In the genomic region with DNA sequence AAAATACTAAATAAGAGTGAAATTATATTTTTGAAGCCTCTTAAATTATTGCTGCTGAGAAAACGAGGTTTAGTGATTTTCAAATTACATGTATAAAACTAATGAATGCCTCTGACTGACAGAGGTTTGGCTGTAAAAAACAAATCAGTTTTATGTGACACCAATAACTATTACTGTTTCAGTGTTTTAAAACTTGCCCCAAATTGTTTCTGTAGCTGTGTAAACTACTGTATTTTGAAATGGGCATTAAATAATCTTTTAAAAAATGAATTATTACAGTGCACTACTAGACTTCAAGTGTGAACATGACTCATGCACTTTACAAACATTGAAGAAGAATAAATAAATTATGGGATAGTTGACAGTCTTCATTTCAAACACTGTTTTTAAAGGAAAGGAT, we compare ENCODE assay signal across 19 cellular contexts. TPM values are rescaled to one million over a fixed set of nuclear protein-coding genes. Genes with fewer than 3 reads are reported as not detected.
A peak's percentile ranks its signal among the peaks of the same experiment; 100 is the strongest.
DNase-seq lines count a peak whose midpoint lies in the region; ATAC-seq and TF ChIP-seq lines count a peak whose summit lies in the region.
"Had no signal": no experiment of that assay in that cellular context is flagged by ENCODE, and none has a peak within 500 bp of the region (broad histone marks: within the 10 kb centered on the region; RNA-seq: fewer than 3 reads in every experiment).

No MANE protein-coding gene starts in this region.

- H3K9me3 ChIP-seq in mesenchymal stem cell (ENCODE audit: control insufficient read depth, low read length), result no peaks in the 10 kb centered on the region
- H3K9me3 ChIP-seq: A549, MG63 had no signal

- peaks cover 81% of the 10 kb centered on the region for H3K36me3 Mint-ChIP-seq in activated T-cell treated with anti-CD3 and anti-CD28 coated beads, Interleukin-2, amount 50 U/mL, for 24 hours (ENCODE audit: low read depth)
- peaks cover 86% of the 10 kb centered on the region for H3K36me3 Mint-ChIP-seq in activated T-helper 2 cell treated with anti-CD3 and anti-CD28 coated beads, Interferon-gamma antibody, Interleukin-2, Interleukin-4, amounts not matched to agents 10 μg/mL and 5 μg/mL and 100 μg/mL, durations not matched to agents 14 hours and 24 hours and 36 hours (ENCODE audit: low read depth)

- no peak overlapping the region for H3K4me3 ChIP-seq in mesenchymal stem cell (ENCODE audit: insufficient read depth in 1 of 2, low read depth in 1 of 2, low read length in 2 of 2)
- H3K4me3 ChIP-seq: A549; BLaER1 treated with 17β-estradiol and CSF1 and Interleukin-3, amounts not matched to agents 10 nM and 100 nM; GM23338; MG63; PC-9 had no signal

- no peak overlapping the region for H3K14ac ChIP-seq in mesenchymal stem cell (ENCODE audit: low read length in 2 of 2)

- H2AFZ ChIP-seq in mesenchymal stem cell (ENCODE audit: low read depth, low read length), result no peak overlapping the region
- H2AFZ ChIP-seq: GM23338, PC-9 had no signal

- H2BK5ac ChIP-seq in mesenchymal stem cell (ENCODE audit: low read depth, low read length, poor library complexity, severe bottlenecking), result no peak overlapping the region

- ATAC-seq in GM21515 (IDR thresholded peaks at IDR 0.05; ENCODE audit: unreplicated experiment), result no peak
- ATAC-seq: A549, GM23338 had no signal

- no peak overlapping the region for H2AK5ac ChIP-seq in mesenchymal stem cell (ENCODE audit: low read length, severe bottlenecking)

- no peak overlapping the region for H3K9ac ChIP-seq in mesenchymal stem cell (ENCODE audit: low read length)
- H3K9ac ChIP-seq: BLaER1 treated with 17β-estradiol and CSF1 and Interleukin-3, amounts not matched to agents 10 nM and 100 nM had no signal

- in situ Hi-C loops in KBM-7 (cut with MboI; ENCODE audit: low pct_unique_long_range_greater_than_20kb, low sequenced_read_pairs), result no loop called here

- no peak overlapping the region for H4K8ac ChIP-seq in mesenchymal stem cell (ENCODE audit: low read length)

- peaks cover 45% of the 10 kb centered on the region for H3K4me1 Mint-ChIP-seq in activated T-cell treated with anti-CD3 and anti-CD28 coated beads, Interleukin-2, amount 50 U/mL, for 24 hours (ENCODE audit: low read depth)
- H3K4me1 Mint-ChIP-seq in activated T-helper 2 cell treated with anti-CD3 and anti-CD28 coated beads, Interferon-gamma antibody, Interleukin-2, Interleukin-4, amounts not matched to agents 10 μg/mL and 5 μg/mL and 100 μg/mL, durations not matched to agents 14 hours and 24 hours and 36 hours (ENCODE audit: low read depth), result peaks cover 7% of the 10 kb centered on the region

- H3K23ac ChIP-seq in mesenchymal stem cell (ENCODE audit: low read length in 2 of 2), result no peak overlapping the region

- H3K36me3 ChIP-seq in mesenchymal stem cell (ENCODE audit: control insufficient read depth in 1 of 2, insufficient read depth in 2 of 2, low read depth in 1 of 2, low read length in 2 of 2), result no peaks in the 10 kb centered on the region
- H3K36me3 ChIP-seq: MG63 had no signal

- no peak overlapping the region for H2BK12ac ChIP-seq in mesenchymal stem cell (ENCODE audit: low read length in 2 of 2)

- peak overlapping the region; percentile 86 for H3K27ac Mint-ChIP-seq in activated T-cell treated with anti-CD3 and anti-CD28 coated beads, Interleukin-2, amount 50 U/mL, for 24 hours
- peak overlapping the region; percentile 55 for H3K27ac Mint-ChIP-seq in activated T-helper 2 cell treated with anti-CD3 and anti-CD28 coated beads, Interferon-gamma antibody, Interleukin-2, Interleukin-4, amounts not matched to agents 10 μg/mL and 5 μg/mL and 100 μg/mL, durations not matched to agents 14 hours and 24 hours and 36 hours
- H3K27ac Mint-ChIP-seq: GM23338, HFFc6 had no signal

- H3K4ac ChIP-seq in mesenchymal stem cell (ENCODE audit: low read depth in 1 of 2, low read length in 2 of 2), result no peak overlapping the region

- peaks cover 12% of the 10 kb centered on the region for H3K9me3 Mint-ChIP-seq in activated T-cell treated with anti-CD3 and anti-CD28 coated beads, Interleukin-2, amount 50 U/mL, for 24 hours
- peaks cover 19% of the 10 kb centered on the region for H3K9me3 Mint-ChIP-seq in activated T-helper 2 cell treated with anti-CD3 and anti-CD28 coated beads, Interferon-gamma antibody, Interleukin-2, Interleukin-4, amounts not matched to agents 10 μg/mL and 5 μg/mL and 100 μg/mL, durations not matched to agents 14 hours and 24 hours and 36 hours
- H3K9me3 Mint-ChIP-seq: HFFc6 had no signal

- H3K27me3 Mint-ChIP-seq in activated T-cell treated with anti-CD3 and anti-CD28 coated beads, Interleukin-2, amount 50 U/mL, for 24 hours, result no peaks in the 10 kb centered on the region
- no peaks in the 10 kb centered on the region for H3K27me3 Mint-ChIP-seq in activated T-helper 2 cell treated with anti-CD3 and anti-CD28 coated beads, Interferon-gamma antibody, Interleukin-2, Interleukin-4, amounts not matched to agents 10 μg/mL and 5 μg/mL and 100 μg/mL, durations not matched to agents 14 hours and 24 hours and 36 hours (ENCODE audit: low read depth)

- WGBS in mesenchymal stem cell, result no CpG with 5 or more reads among the region's 1 CpG

- CTCF ChIA-PET in HEK293T (lab: Yijun Ruan, JAX), result no interaction called here

- no peak overlapping the region for H3K18ac ChIP-seq in mesenchymal stem cell (ENCODE audit: low read depth in 1 of 2, low read length in 2 of 2)

- no peak overlapping the region for H4K91ac ChIP-seq in mesenchymal stem cell (ENCODE audit: low read length)

- POLR2A ChIA-PET in HEK293T (lab: Yijun Ruan, JAX), result no interaction called here

- H2BK15ac ChIP-seq in mesenchymal stem cell (ENCODE audit: low read depth, poor library complexity, severe bottlenecking), result no peak overlapping the region

- H3K4me3 Mint-ChIP-seq in activated T-cell treated with anti-CD3 and anti-CD28 coated beads, Interleukin-2, amount 50 U/mL, for 24 hours, result no peak overlapping the region
- H3K4me3 Mint-ChIP-seq in activated T-helper 2 cell treated with anti-CD3 and anti-CD28 coated beads, Interferon-gamma antibody, Interleukin-2, Interleukin-4, amounts not matched to agents 10 μg/mL and 5 μg/mL and 100 μg/mL, durations not matched to agents 14 hours and 24 hours and 36 hours (ENCODE audit: low read depth), result no peak overlapping the region
- H3K4me3 Mint-ChIP-seq: GM23338, HFFc6 had no signal

- no peaks in the 10 kb centered on the region for H3K4me1 ChIP-seq in mesenchymal stem cell (ENCODE audit: control insufficient read depth, insufficient read depth, low read depth, low read length)
- H3K4me1 ChIP-seq: A549; BLaER1 treated with 17β-estradiol and CSF1 and Interleukin-3, amounts not matched to agents 10 nM and 100 nM had no signal

- no peaks in the 10 kb centered on the region for H3K79me1 ChIP-seq in mesenchymal stem cell (replicated peaks; ENCODE audit: low read length, poor library complexity, severe bottlenecking)

- DNase-seq in activated T-cell treated with anti-CD3 and anti-CD28 coated beads, Interleukin-2, amount 50 U/mL, for 24 hours, result no peak
- DNase-seq in activated T-cell treated with anti-CD3 and anti-CD28 coated beads, Interleukin-2, amount 50 U/mL, for 1 hour, result no peak
- no peak for DNase-seq in HEK293T (ENCODE audit: extremely low spot score)
- DNase-seq in activated T-helper 2 cell treated with anti-CD3 and anti-CD28 coated beads, Interferon-gamma antibody, Interleukin-2, Interleukin-4, amounts not matched to agents 10 μg/mL and 5 μg/mL and 100 μg/mL, durations not matched to agents 14 hours and 24 hours and 36 hours (ENCODE audit: low spot score), result no peak
- DNase-seq in mesenchymal stem cell, result peak; percentile 16
- no peak for DNase-seq in KBM-7
- DNase-seq: DMS79 treated with DMSO at 0.1 percent for 48 hours, HFFc6, MG63, NCI-H1092, NCI-H146, NCI-H2081, NCI-H510A, NCI-H82, PC-9 had no signal

- peaks cover 6 to 8% of the 10 kb centered on the region in 2 experiments for H3K27me3 ChIP-seq in mesenchymal stem cell (ENCODE audit: control insufficient read depth in 1 of 2, insufficient read depth in 1 of 2, low read length in 2 of 2)
- H3K27me3 ChIP-seq: BLaER1 treated with 17β-estradiol and CSF1 and Interleukin-3, amounts not matched to agents 10 nM and 100 nM had no signal

- no peak overlapping the region for H3K4me2 ChIP-seq in mesenchymal stem cell (ENCODE audit: low read length, poor library complexity, severe bottlenecking)
- H3K4me2 ChIP-seq: A549; BLaER1 treated with 17β-estradiol and CSF1 and Interleukin-3, amounts not matched to agents 10 nM and 100 nM; GM23338; PC-9 had no signal

- intact Hi-C loops in activated T-helper 2 cell treated with anti-CD3 and anti-CD28 coated beads, Interferon-gamma antibody, Interleukin-2, Interleukin-4, amounts not matched to agents 10 μg/mL and 5 μg/mL and 100 μg/mL, durations not matched to agents 14 hours and 24 hours and 36 hours (cut with micrococcal nuclease), result no loop called here

- H2BK120ac ChIP-seq in mesenchymal stem cell (ENCODE audit: low read depth, low read length), result no peak overlapping the region

- H3K27ac ChIP-seq in mesenchymal stem cell (ENCODE audit: low read length, poor library complexity, severe bottlenecking), result no peak overlapping the region
- H3K27ac ChIP-seq: A549; BLaER1 treated with 17β-estradiol and CSF1 and Interleukin-3, amounts not matched to agents 10 nM and 100 nM; PC-9 had no signal

TF ChIP-seq in HEK293T, 16 proteins besides CTCF, POLR2A, EP300 and RAD21 (continues in another document):
- TF ChIP-seq FOXA1 (IDR thresholded peaks at IDR 0.05) (no peak), ARNT (IDR thresholded peaks at IDR 0.05) (no peak), SP1 (IDR thresholded peaks at IDR 0.05) (no peak), FOXK2 (IDR thresholded peaks at IDR 0.05) (no peak), BHLHE40 (IDR thresholded peaks at IDR 0.05; ENCODE audit: borderline replicate concordance) (no peak), NFRKB (IDR thresholded peaks at IDR 0.05) (no peak), SUZ12 (IDR thresholded peaks at IDR 0.05) (no peak), TARDBP (IDR thresholded peaks at IDR 0.05) (no peak), L3MBTL2 (conservative IDR thresholded peaks at IDR 0.05) (no peak), CTBP1 (IDR thresholded peaks at IDR 0.05; ENCODE audit: borderline replicate concordance) (peak; percentile 48; the same call in 1 of the 2 replicates), FOXM1 (IDR thresholded peaks at IDR 0.05; ENCODE audit: borderline replicate concordance) (no peak)

RNA-seq across cellular contexts. Expression of a gene that starts 15.4 kb away (rescaled TPM):
- total RNA-seq in activated T-helper 2 cell treated with anti-CD3 and anti-CD28 coated beads, Interferon-gamma antibody, Interleukin-2, Interleukin-4, amounts not matched to agents 10 μg/mL and 5 μg/mL and 100 μg/mL, durations not matched to agents 14 hours and 24 hours and 36 hours, result not detected in 2 replicates
- not detected for polyA plus RNA-seq in mesenchymal stem cell (2013, experiment 1 of 2)
- polyA plus RNA-seq in mesenchymal stem cell (2013, experiment 2 of 2), result not detected
- total RNA-seq: HFFc6, PC-9 had no signal
- polyA plus RNA-seq: A549 had no signal

RNA-seq across cellular contexts. Expression of a gene that starts 49.4 kb away (rescaled TPM):
- total RNA-seq in activated T-helper 2 cell treated with anti-CD3 and anti-CD28 coated beads, Interferon-gamma antibody, Interleukin-2, Interleukin-4, amounts not matched to agents 10 μg/mL and 5 μg/mL and 100 μg/mL, durations not matched to agents 14 hours and 24 hours and 36 hours, result 239 and 254 TPM in 2 replicates
- 0.10 TPM for polyA plus RNA-seq in mesenchymal stem cell (2013, experiment 1 of 2)
- polyA plus RNA-seq in mesenchymal stem cell (2013, experiment 2 of 2), result 0.05 TPM
- total RNA-seq: HFFc6, PC-9 had no signal
- polyA plus RNA-seq: A549 had no signal
